In genomic region chrX:46903458-46904242, GRCh38 we compare ENCODE assay signal across 8 cellular contexts. TPM values are rescaled to one million over a fixed set of nuclear protein-coding genes. Genes with fewer than 3 reads are reported as not detected.
A peak's percentile ranks its signal among the peaks of the same experiment; 100 is the strongest.
DNase-seq lines count a peak whose midpoint lies in the region; ATAC-seq and TF ChIP-seq lines count a peak whose summit lies in the region.

No MANE protein-coding gene starts in this region.

- ATAC-seq in GM19023 (IDR thresholded peaks at IDR 0.05; ENCODE audit: unreplicated experiment), result peak; percentile 91
- ATAC-seq in HG03354 (IDR thresholded peaks at IDR 0.05; ENCODE audit: poor library complexity, severe bottlenecking, unreplicated experiment), result peak; percentile 88
- peak; percentile 99 for ATAC-seq in left lung

- peak; percentile 28 to 54 for TF ChIP-seq CTCF in left lung (IDR thresholded peaks at IDR 0.05)

- no peaks in the 10 kb centered on the region for H3K9me3 ChIP-seq in left lung

- intact Hi-C loops in left lung (cut with DNase I), result no loop called here

- H3K4me1 ChIP-seq in left lung, result no peaks in the 10 kb centered on the region

- H3K36me3 ChIP-seq in left lung, result no peaks in the 10 kb centered on the region

- DNase-seq in AG20443 (ENCODE audit: low spot score) (peak; percentile 86), NCI-H345 (lab: John Stamatoyannopoulos, UW) (peak; percentile 88), dermis blood vessel endothelial cell (peak; percentile 81), left lung (peak; percentile 73 to 84)
- peak; percentile 49 to 54 for DNase-seq in activated CD4-positive, alpha-beta T cell treated with anti-CD3 and anti-CD28 coated beads for 4 hours
- DNase-seq in stimulated activated CD4-positive, alpha-beta T cell treated with anti-CD3 and anti-CD28 coated beads, Interleukin-4, amount 100 ng/mL, for 24 hours, result peak; percentile 46

- H3K27ac ChIP-seq in left lung, result no peak overlapping the region

- H3K27me3 ChIP-seq in left lung, result peaks cover 0 to 7% of the 10 kb centered on the region in 2 donors

- peak overlapping the region in 1 of 2 donors; percentile 33 for H3K4me3 ChIP-seq in left lung

RNA-seq across cellular contexts. Expression of gene JADE3, which starts 8.6 kb away (rescaled TPM):
- total RNA-seq in dermis blood vessel endothelial cell (10.9 and 17.5 TPM in 2 replicates), left lung (10 to 100 TPM in 1 of 2 donors, 1 to 10 TPM in 1; 8.3 to 10.6 TPM)
